ENCODE assay signal across 2 cellular contexts in genomic region chr7:72924748-72925545, GRCh38.
TF ChIP-seq lines count a peak whose summit lies in the region.

TSS of gene POM121 (plus strand) at chr7:72925095. CDS start at chr7:72925122, 27 bp downstream.

TF ChIP-seq in HEK293, 187 proteins besides CTCF, POLR2A, EP300 and RAD21 (continued from another document and continues in another):
- TF ChIP-seq ZNF692 (tag by site-specific recombination; IDR thresholded peaks at IDR 0.05) (no peak), ZNF133 (tag by site-specific recombination; IDR thresholded peaks at IDR 0.05) (no peak), PBX3 (CRISPR knock-in tag; IDR thresholded peaks at IDR 0.05) (peak; percentile 41; the same call in 1 of the 2 replicates), ZNF391 (tag by site-specific recombination; IDR thresholded peaks at IDR 0.05; ENCODE audit: borderline replicate concordance, low read depth) (0 out of 2 replicates have a peak, but pooled peaks have one; percentile 16), ZBTB10 (tag by site-specific recombination; IDR thresholded peaks at IDR 0.05) (0 out of 2 replicates have a peak, but pooled peaks have one; percentile 52), ZNF600 (tag by site-specific recombination; IDR thresholded peaks at IDR 0.05) (peak; percentile 59; the same call in 1 of the 2 replicates), ZNF776 (tag by site-specific recombination; IDR thresholded peaks at IDR 0.05; ENCODE audit: borderline replicate concordance) (no peak), ZNF629 (tag by site-specific recombination; IDR thresholded peaks at IDR 0.05) (peak; percentile 95), PATZ1 (tag by site-specific recombination; IDR thresholded peaks at IDR 0.05) (0 out of 2 replicates have a peak, but pooled peaks have one; percentile 25), YY1 (tag by site-specific recombination; IDR thresholded peaks at IDR 0.05) (0 out of 2 replicates have a peak, but pooled peaks have one; percentile 31), ZXDB (tag by site-specific recombination; IDR thresholded peaks at IDR 0.05) (0 out of 2 replicates have a peak, but pooled peaks have one; percentile 23), SP3 (tag by site-specific recombination; IDR thresholded peaks at IDR 0.05) (peak; percentile 18; the same call in 1 of the 2 replicates), PRDM10 (tag by site-specific recombination; IDR thresholded peaks at IDR 0.05) (0 out of 2 replicates have a peak, but pooled peaks have one; percentile 30), ZBTB8A (tag by site-specific recombination; IDR thresholded peaks at IDR 0.05) (peak; percentile 97)

TF ChIP-seq in SK-N-SH, 30 proteins besides CTCF, POLR2A, EP300 and RAD21 (continued from another document):
- TF ChIP-seq USF2 (IDR thresholded peaks at IDR 0.05; ENCODE audit: borderline replicate concordance, low read depth, low read length) (no peak), IRF3 (IDR thresholded peaks at IDR 0.05; ENCODE audit: low read depth, low read length) (no peak), SIN3A (IDR thresholded peaks at IDR 0.05; ENCODE audit: borderline replicate concordance, low read depth, low read length) (peak; percentile 82; the same call in 1 of the 2 replicates), POLR2AphosphoS5 (IDR thresholded peaks at IDR 0.05; ENCODE audit: low read depth, low read length) (peak; percentile 94), FOXM1 (IDR thresholded peaks at IDR 0.05; ENCODE audit: low read depth) (peak; percentile 68; the same call in 1 of the 2 replicates), TEAD4 (IDR thresholded peaks at IDR 0.05; ENCODE audit: borderline replicate concordance, insufficient read depth) (no peak), FOXJ3 (CRISPR knock-in tag; IDR thresholded peaks at IDR 0.05) (no peak), GABPA (IDR thresholded peaks at IDR 0.05; ENCODE audit: low read depth) (no peak), FOSL2 (IDR thresholded peaks at IDR 0.05; ENCODE audit: borderline replicate concordance, low read depth) (no peak; the same call in 1 of the 2 replicates), MAX (IDR thresholded peaks at IDR 0.05; ENCODE audit: low read depth) (peak; percentile 81), TAF1 (IDR thresholded peaks at IDR 0.05; ENCODE audit: borderline replicate concordance, low read depth, low read length) (peak; percentile 83; the same call in 1 of the 2 replicates), RFX5 (IDR thresholded peaks at IDR 0.05; ENCODE audit: low read length) (no peak), CHD2 (IDR thresholded peaks at IDR 0.05; ENCODE audit: low read length, partially characterized antibody) (peak; percentile 78), NRF1 (IDR thresholded peaks at IDR 0.05; ENCODE audit: low read depth, low read length) (no peak), USF1 (IDR thresholded peaks at IDR 0.05; ENCODE audit: borderline replicate concordance, low read depth) (no peak), GATA2 (CRISPR knock-in tag; IDR thresholded peaks at IDR 0.05) (no peak), ELF1 (IDR thresholded peaks at IDR 0.05) (peak; percentile 72), RCOR1 (IDR thresholded peaks at IDR 0.05; ENCODE audit: low read length) (no peak), MEF2A (IDR thresholded peaks at IDR 0.05; ENCODE audit: borderline replicate concordance, low read depth) (no peak), REST (IDR thresholded peaks at IDR 0.05; ENCODE audit: low read depth, low read length) (0 out of 2 replicates have a peak, but pooled peaks have one; percentile 35)
